1 cellular context compared by ENCODE assay signal in genomic region chr1:94068831-94069648, GRCh38.
TF ChIP-seq lines count a peak whose summit lies in the region.

No MANE protein-coding gene starts in this region.

TF ChIP-seq in HepG2, 621 proteins besides CTCF, POLR2A, EP300 and RAD21 (continued from another document and continues in another):
- no peak for TF ChIP-seq PREB (CRISPR knock-in tag; IDR thresholded peaks at IDR 0.05)
- TF ChIP-seq NFATC3 (CRISPR knock-in tag; IDR thresholded peaks at IDR 0.05), result no peak
- peak; percentile 67 for TF ChIP-seq SAP130 (CRISPR knock-in tag; IDR thresholded peaks at IDR 0.05; ENCODE audit: low read depth)
- TF ChIP-seq SP140L (CRISPR knock-in tag; IDR thresholded peaks at IDR 0.05; ENCODE audit: borderline replicate concordance), result no peak
- TF ChIP-seq ZNF557 (CRISPR knock-in tag; IDR thresholded peaks at IDR 0.05), result no peak
- 0 out of 2 replicates have a peak, but pooled peaks have one; percentile 44 for TF ChIP-seq ZNF792 (CRISPR knock-in tag; IDR thresholded peaks at IDR 0.05)
- no peak for TF ChIP-seq ZNF460 (CRISPR knock-in tag; IDR thresholded peaks at IDR 0.05; ENCODE audit: borderline replicate concordance)
- peak; percentile 40; the same call in 1 of the 2 replicates for TF ChIP-seq ZNF646 (CRISPR knock-in tag; IDR thresholded peaks at IDR 0.05)
- TF ChIP-seq EZH2 (conservative IDR thresholded peaks at IDR 0.05; ENCODE audit: low read depth, low read length), result no peak
- TF ChIP-seq ZNF230 (CRISPR knock-in tag; IDR thresholded peaks at IDR 0.05), result peak; percentile 74; the same call in 1 of the 2 replicates
- TF ChIP-seq MED8 (CRISPR knock-in tag; IDR thresholded peaks at IDR 0.05; ENCODE audit: insufficient replicate concordance), result peak; percentile 33
- no peak for TF ChIP-seq NFIB (CRISPR knock-in tag; IDR thresholded peaks at IDR 0.05; ENCODE audit: borderline replicate concordance)
- no peak for TF ChIP-seq ZNF354B (CRISPR knock-in tag; IDR thresholded peaks at IDR 0.05)
- no peak for TF ChIP-seq ZNF770 (CRISPR knock-in tag; IDR thresholded peaks at IDR 0.05)
- TF ChIP-seq ELF3 (CRISPR knock-in tag; IDR thresholded peaks at IDR 0.05), result peak; percentile 95
- TF ChIP-seq ZNF703 (CRISPR knock-in tag; IDR thresholded peaks at IDR 0.05; ENCODE audit: borderline replicate concordance), result no peak
- TF ChIP-seq ZNF101 (CRISPR knock-in tag; IDR thresholded peaks at IDR 0.05; ENCODE audit: borderline replicate concordance, low read depth), result no peak
- no peak for TF ChIP-seq ZFP62 (CRISPR knock-in tag; IDR thresholded peaks at IDR 0.05)
- no peak for TF ChIP-seq ZNF503 (CRISPR knock-in tag; IDR thresholded peaks at IDR 0.05)
- no peak for TF ChIP-seq ZNF674 (CRISPR knock-in tag; IDR thresholded peaks at IDR 0.05; ENCODE audit: low read depth)
- TF ChIP-seq PCBP1 (IDR thresholded peaks at IDR 0.05; ENCODE audit: borderline replicate concordance, low read depth, low read length), result no peak
- TF ChIP-seq SIX1 (CRISPR knock-in tag; IDR thresholded peaks at IDR 0.05; ENCODE audit: borderline replicate concordance), result no peak
- TF ChIP-seq U2AF2 (IDR thresholded peaks at IDR 0.05; ENCODE audit: low read depth, low read length), result no peak
- no peak for TF ChIP-seq POGK (CRISPR knock-in tag; conservative IDR thresholded peaks at IDR 0.05)
- no peak for TF ChIP-seq ZBTB38 (CRISPR knock-in tag; IDR thresholded peaks at IDR 0.05)
- TF ChIP-seq KDM5B (CRISPR knock-in tag; IDR thresholded peaks at IDR 0.05; ENCODE audit: borderline replicate concordance), result no peak
- TF ChIP-seq ZNF841 (CRISPR knock-in tag; IDR thresholded peaks at IDR 0.05; ENCODE audit: borderline replicate concordance), result no peak
- TF ChIP-seq TOE1 (CRISPR knock-in tag; IDR thresholded peaks at IDR 0.05), result no peak
- TF ChIP-seq HNF4A (CRISPR knock-in tag; IDR thresholded peaks at IDR 0.05), result peak; percentile 50; the same call in 1 of the 2 replicates
- no peak for TF ChIP-seq ZNF660 (CRISPR knock-in tag; IDR thresholded peaks at IDR 0.05; ENCODE audit: borderline replicate concordance, low read depth)
- TF ChIP-seq ZNF20 (CRISPR knock-in tag; IDR thresholded peaks at IDR 0.05), result no peak
- TF ChIP-seq CAMTA2 (CRISPR knock-in tag; IDR thresholded peaks at IDR 0.05; ENCODE audit: borderline replicate concordance), result no peak
- TF ChIP-seq ZNF136 (CRISPR knock-in tag; IDR thresholded peaks at IDR 0.05; ENCODE audit: low read depth), result peak; percentile 55; the same call in 1 of the 2 replicates
- no peak for TF ChIP-seq SP1 (IDR thresholded peaks at IDR 0.05)
- TF ChIP-seq SP1 (CRISPR knock-in tag; IDR thresholded peaks at IDR 0.05), result no peak
- no peak for TF ChIP-seq SPEN (CRISPR knock-in tag; IDR thresholded peaks at IDR 0.05; ENCODE audit: low read depth)
- no peak for TF ChIP-seq ZNF142 (CRISPR knock-in tag; IDR thresholded peaks at IDR 0.05)
- no peak for TF ChIP-seq DNMT1 (CRISPR knock-in tag; IDR thresholded peaks at IDR 0.05)
- TF ChIP-seq SAFB2 (CRISPR knock-in tag; IDR thresholded peaks at IDR 0.05; ENCODE audit: borderline replicate concordance, low read depth), result no peak
- no peak for TF ChIP-seq ZKSCAN1 (IDR thresholded peaks at IDR 0.05; ENCODE audit: low read length)
- no peak for TF ChIP-seq PBX2 (CRISPR knock-in tag; IDR thresholded peaks at IDR 0.05)
- no peak for TF ChIP-seq ZNF234 (CRISPR knock-in tag; conservative IDR thresholded peaks at IDR 0.05)
- no peak for TF ChIP-seq SMYD3 (CRISPR knock-in tag; IDR thresholded peaks at IDR 0.05)
- TF ChIP-seq CREBL2 (CRISPR knock-in tag; IDR thresholded peaks at IDR 0.05; ENCODE audit: borderline replicate concordance), result no peak
- TF ChIP-seq ASH2L (IDR thresholded peaks at IDR 0.05; ENCODE audit: insufficient read length, low read depth, low read length), result peak; percentile 27
